1 cellular context compared by ENCODE assay signal in the genomic region with DNA sequence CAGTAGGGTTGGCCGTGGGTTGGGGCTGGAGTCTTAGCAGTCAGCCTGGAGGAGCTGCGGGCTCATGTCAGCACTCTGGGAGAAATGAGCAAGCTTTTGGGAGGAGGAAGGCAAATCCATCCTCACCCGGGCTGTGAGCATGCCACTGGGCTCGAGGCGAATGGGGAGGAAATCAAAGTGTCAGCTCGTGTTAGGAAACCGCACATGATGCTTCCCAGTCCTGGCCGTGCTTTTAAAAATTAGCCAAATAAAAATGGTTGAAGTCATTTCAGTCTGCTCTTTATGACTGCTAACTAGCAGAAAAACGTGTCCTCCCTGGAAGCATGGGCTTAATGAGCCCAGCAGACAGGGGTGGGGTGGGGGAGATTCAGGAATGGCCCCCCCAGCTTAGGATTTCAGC.
TF ChIP-seq lines count a peak whose summit lies in the region.

No MANE protein-coding gene starts in this region.

TF ChIP-seq in HepG2, 621 proteins besides CTCF, POLR2A, EP300 and RAD21:
- TF ChIP-seq RFX3 (CRISPR knock-in tag; IDR thresholded peaks at IDR 0.05) (no peak), ZNF777 (CRISPR knock-in tag; IDR thresholded peaks at IDR 0.05) (no peak), RBM39 (IDR thresholded peaks at IDR 0.05; ENCODE audit: low read depth, low read length, poor library complexity, severe bottlenecking) (no peak), ZNF549 (CRISPR knock-in tag; IDR thresholded peaks at IDR 0.05) (no peak), KDM5B (CRISPR knock-in tag; IDR thresholded peaks at IDR 0.05; ENCODE audit: borderline replicate concordance) (no peak), ATAD3A (CRISPR knock-in tag; IDR thresholded peaks at IDR 0.05) (no peak), ZNF775 (CRISPR knock-in tag; IDR thresholded peaks at IDR 0.05; ENCODE audit: borderline replicate concordance) (no peak), NFKB2 (CRISPR knock-in tag; IDR thresholded peaks at IDR 0.05; ENCODE audit: borderline replicate concordance) (no peak), GLI4 (CRISPR knock-in tag; IDR thresholded peaks at IDR 0.05; ENCODE audit: borderline replicate concordance) (no peak), ZMYM3 (CRISPR knock-in tag; IDR thresholded peaks at IDR 0.05) (no peak)
- TF ChIP-seq, protein P1, sequence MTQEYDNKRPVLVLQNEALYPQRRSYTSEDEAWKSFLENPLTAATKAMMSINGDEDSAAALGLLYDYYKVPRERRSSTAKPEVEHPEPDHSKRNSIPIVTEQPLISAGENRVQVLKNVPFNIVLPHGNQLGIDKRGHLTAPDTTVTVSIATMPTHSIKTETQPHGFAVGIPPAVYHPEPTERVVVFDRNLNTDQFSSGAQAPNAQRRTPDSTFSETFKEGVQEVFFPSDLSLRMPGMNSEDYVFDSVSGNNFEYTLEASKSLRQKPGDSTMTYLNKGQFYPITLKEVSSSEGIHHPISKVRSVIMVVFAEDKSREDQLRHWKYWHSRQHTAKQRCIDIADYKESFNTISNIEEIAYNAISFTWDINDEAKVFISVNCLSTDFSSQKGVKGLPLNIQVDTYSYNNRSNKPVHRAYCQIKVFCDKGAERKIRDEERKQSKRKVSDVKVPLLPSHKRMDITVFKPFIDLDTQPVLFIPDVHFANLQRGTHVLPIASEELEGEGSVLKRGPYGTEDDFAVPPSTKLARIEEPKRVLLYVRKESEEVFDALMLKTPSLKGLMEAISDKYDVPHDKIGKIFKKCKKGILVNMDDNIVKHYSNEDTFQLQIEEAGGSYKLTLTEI (CRISPR knock-in tag; conservative IDR thresholded peaks at IDR 0.05), result no peak
- TF ChIP-seq, protein P2, sequence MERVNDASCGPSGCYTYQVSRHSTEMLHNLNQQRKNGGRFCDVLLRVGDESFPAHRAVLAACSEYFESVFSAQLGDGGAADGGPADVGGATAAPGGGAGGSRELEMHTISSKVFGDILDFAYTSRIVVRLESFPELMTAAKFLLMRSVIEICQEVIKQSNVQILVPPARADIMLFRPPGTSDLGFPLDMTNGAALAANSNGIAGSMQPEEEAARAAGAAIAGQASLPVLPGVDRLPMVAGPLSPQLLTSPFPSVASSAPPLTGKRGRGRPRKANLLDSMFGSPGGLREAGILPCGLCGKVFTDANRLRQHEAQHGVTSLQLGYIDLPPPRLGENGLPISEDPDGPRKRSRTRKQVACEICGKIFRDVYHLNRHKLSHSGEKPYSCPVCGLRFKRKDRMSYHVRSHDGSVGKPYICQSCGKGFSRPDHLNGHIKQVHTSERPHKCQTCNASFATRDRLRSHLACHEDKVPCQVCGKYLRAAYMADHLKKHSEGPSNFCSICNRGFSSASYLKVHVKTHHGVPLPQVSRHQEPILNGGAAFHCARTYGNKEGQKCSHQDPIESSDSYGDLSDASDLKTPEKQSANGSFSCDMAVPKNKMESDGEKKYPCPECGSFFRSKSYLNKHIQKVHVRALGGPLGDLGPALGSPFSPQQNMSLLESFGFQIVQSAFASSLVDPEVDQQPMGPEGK (CRISPR knock-in tag; IDR thresholded peaks at IDR 0.05), result no peak
TF ChIP-seq in HepG2: peak in this region for 0.
